6 cellular contexts compared by ENCODE assay signal in genomic region chr7:27156901-27157716, GRCh38. TPM values are rescaled to one million over a fixed set of nuclear protein-coding genes. Genes with fewer than 3 reads are reported as not detected.
DNase-seq lines count a peak whose midpoint lies in the region; FAIRE-seq and TF ChIP-seq lines count a peak whose summit lies in the region.

No MANE protein-coding gene starts in this region.

- H3K9me3 ChIP-seq in NT2/D1 (ENCODE audit: insufficient read depth, low read length) (peaks cover 10% of the 10 kb centered on the region), skeletal muscle tissue (ENCODE audit: control insufficient read depth in 3 of 3, low read length in 3 of 3) (no peaks in the 10 kb centered on the region)

- H3K27ac ChIP-seq in skeletal muscle tissue (ENCODE audit: low read depth, low read length) = peak overlapping the region; percentile 88

- peaks cover 3% of the 10 kb centered on the region for H3K4me1 ChIP-seq in NT2/D1 (ENCODE audit: insufficient read depth, insufficient read length)
- peaks cover 20 to 33% (median 33%) of the 10 kb centered on the region in 3 donors for H3K4me1 ChIP-seq in skeletal muscle tissue (ENCODE audit: control insufficient read depth in 3 of 3, insufficient read depth in 3 of 3, low read length in 3 of 3)

- TF ChIP-seq POLR2A in H54 (IDR thresholded peaks at IDR 0.05; ENCODE audit: low read depth, low read length) = no peak

- H3K4me3 ChIP-seq in NT2/D1 (ENCODE audit: insufficient read length, low read depth) (peak overlapping the region; percentile 47), skeletal muscle tissue (ENCODE audit: low read length in 3 of 3) (peak overlapping the region; percentile 75 to 89 (median 87))

- H3K27me3 ChIP-seq in NT2/D1 (ENCODE audit: insufficient read depth, insufficient read length) = peaks cover 100% of the 10 kb centered on the region
- peaks cover 0 to 5% (median 0%) of the 10 kb centered on the region in 3 donors for H3K27me3 ChIP-seq in skeletal muscle tissue (ENCODE audit: control insufficient read depth in 3 of 3, insufficient read depth in 3 of 3, low read length in 3 of 3)

- DNase-seq in NT2/D1 (ENCODE audit: low read depth, low spot score) (no peak), ecto neural progenitor cell (ENCODE audit: low spot score) (peak; percentile 52), NCI-H1092 treated with DMSO at 0.1 percent for 48 hours (lab: John Stamatoyannopoulos, UW) (no peak), NCI-H2196 (lab: John Stamatoyannopoulos, UW; ENCODE audit: unreplicated experiment) (no peak), H54 (ENCODE audit: insufficient read length, low spot score) (no peak)

- FAIRE-seq in H54 (lab: Jason Lieb, UNC) = no peak

- H3K36me3 ChIP-seq in NT2/D1 (ENCODE audit: insufficient read depth, insufficient read length, low read length) = no peaks in the 10 kb centered on the region
- peaks cover 0 to 2% (median 0%) of the 10 kb centered on the region in 3 donors for H3K36me3 ChIP-seq in skeletal muscle tissue (ENCODE audit: control insufficient read depth in 3 of 3, insufficient read depth in 3 of 3, low read length in 3 of 3)

- H3K9ac ChIP-seq in NT2/D1 (ENCODE audit: insufficient read length, low read depth) = no peak overlapping the region
- H3K9ac ChIP-seq in skeletal muscle tissue (ENCODE audit: low read depth in 1 of 3, low read length in 3 of 3) = peak overlapping the region; percentile 44 to 93 (median 81)

RNA-seq across cellular contexts. Expression of gene HOXA7, which starts 0.6 kb away (rescaled TPM):
- 1.6 TPM for total RNA-seq in skeletal muscle tissue

RNA-seq across cellular contexts. Expression of gene HOXA3, which starts 4.7 kb away (rescaled TPM):
- total RNA-seq in skeletal muscle tissue = 3.7 TPM

RNA-seq across cellular contexts. Expression of gene HOXA9, which starts 8.2 kb away (rescaled TPM):
- total RNA-seq in skeletal muscle tissue = 7.8 TPM

RNA-seq across cellular contexts. Expression of gene HOXA6, which starts 9.5 kb away (rescaled TPM):
- total RNA-seq in skeletal muscle tissue = 3.1 TPM

RNA-seq across cellular contexts. Expression of gene HOXA5, which starts 13.6 kb away (rescaled TPM):
- total RNA-seq in skeletal muscle tissue = 4.2 TPM
